Comparison of ENCODE assay signal across 1 cellular context in the genomic region with DNA sequence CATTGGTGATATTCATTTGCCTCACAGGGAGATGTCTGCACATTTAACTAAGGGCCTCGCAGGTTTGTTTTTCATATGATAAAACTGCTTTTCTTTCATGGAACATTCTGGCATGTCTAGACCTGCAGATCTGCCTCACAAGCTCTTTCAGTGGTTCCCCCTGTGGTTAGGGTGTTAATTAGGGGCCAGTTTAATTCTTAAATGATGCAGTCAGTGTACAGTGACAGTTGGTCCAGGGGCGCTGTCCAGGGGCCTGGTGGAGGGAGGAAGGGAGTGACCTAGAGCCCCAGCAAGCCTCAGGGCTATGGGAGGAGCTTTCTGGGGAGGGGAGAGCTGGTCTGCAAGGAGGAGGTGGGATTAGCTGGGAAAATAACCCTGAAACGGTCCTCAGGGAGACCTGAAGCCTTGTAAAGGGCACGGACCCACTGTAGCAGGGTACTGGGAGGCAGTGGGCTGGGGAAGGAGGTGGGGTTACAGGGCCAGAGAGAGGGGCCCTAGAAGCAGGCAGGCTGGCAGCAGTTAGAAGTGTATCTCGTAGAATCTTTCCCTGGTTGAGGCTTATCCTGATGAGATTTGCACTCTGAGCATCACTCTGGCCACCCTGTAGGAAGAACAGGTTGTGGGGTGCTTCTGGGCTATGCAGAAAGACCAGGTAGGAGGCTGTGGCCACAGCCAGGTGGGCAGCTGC.
TF ChIP-seq lines count a peak whose summit lies in the region.

No MANE protein-coding gene starts in this region.

TF ChIP-seq in WTC11, 78 proteins besides CTCF, POLR2A, EP300 and RAD21 (continued from another document):
- TF ChIP-seq, protein P1, sequence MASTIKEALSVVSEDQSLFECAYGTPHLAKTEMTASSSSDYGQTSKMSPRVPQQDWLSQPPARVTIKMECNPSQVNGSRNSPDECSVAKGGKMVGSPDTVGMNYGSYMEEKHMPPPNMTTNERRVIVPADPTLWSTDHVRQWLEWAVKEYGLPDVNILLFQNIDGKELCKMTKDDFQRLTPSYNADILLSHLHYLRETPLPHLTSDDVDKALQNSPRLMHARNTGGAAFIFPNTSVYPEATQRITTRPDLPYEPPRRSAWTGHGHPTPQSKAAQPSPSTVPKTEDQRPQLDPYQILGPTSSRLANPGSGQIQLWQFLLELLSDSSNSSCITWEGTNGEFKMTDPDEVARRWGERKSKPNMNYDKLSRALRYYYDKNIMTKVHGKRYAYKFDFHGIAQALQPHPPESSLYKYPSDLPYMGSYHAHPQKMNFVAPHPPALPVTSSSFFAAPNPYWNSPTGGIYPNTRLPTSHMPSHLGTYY (CRISPR knock-in tag; IDR thresholded peaks at IDR 0.05): no peak
- TF ChIP-seq, protein P2, sequence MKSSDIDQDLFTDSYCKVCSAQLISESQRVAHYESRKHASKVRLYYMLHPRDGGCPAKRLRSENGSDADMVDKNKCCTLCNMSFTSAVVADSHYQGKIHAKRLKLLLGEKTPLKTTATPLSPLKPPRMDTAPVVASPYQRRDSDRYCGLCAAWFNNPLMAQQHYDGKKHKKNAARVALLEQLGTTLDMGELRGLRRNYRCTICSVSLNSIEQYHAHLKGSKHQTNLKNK (CRISPR knock-in tag; IDR thresholded peaks at IDR 0.05): no peak
- TF ChIP-seq MXD4 (CRISPR knock-in tag; IDR thresholded peaks at IDR 0.05; ENCODE audit: borderline replicate concordance) (no peak), ZNF138 (CRISPR knock-in tag; conservative IDR thresholded peaks at IDR 0.05) (no peak), FOXK1 (CRISPR knock-in tag; IDR thresholded peaks at IDR 0.05) (no peak), KAT7 (CRISPR knock-in tag; IDR thresholded peaks at IDR 0.05; ENCODE audit: borderline replicate concordance) (no peak), NR3C1 (CRISPR knock-in tag; conservative IDR thresholded peaks at IDR 0.05; ENCODE audit: low read depth) (no peak)
- TF ChIP-seq, protein P3, sequence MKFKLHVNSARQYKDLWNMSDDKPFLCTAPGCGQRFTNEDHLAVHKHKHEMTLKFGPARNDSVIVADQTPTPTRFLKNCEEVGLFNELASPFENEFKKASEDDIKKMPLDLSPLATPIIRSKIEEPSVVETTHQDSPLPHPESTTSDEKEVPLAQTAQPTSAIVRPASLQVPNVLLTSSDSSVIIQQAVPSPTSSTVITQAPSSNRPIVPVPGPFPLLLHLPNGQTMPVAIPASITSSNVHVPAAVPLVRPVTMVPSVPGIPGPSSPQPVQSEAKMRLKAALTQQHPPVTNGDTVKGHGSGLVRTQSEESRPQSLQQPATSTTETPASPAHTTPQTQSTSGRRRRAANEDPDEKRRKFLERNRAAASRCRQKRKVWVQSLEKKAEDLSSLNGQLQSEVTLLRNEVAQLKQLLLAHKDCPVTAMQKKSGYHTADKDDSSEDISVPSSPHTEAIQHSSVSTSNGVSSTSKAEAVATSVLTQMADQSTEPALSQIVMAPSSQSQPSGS (CRISPR knock-in tag; IDR thresholded peaks at IDR 0.05; ENCODE audit: borderline replicate concordance, low read depth): no peak
- TF ChIP-seq, protein P4, sequence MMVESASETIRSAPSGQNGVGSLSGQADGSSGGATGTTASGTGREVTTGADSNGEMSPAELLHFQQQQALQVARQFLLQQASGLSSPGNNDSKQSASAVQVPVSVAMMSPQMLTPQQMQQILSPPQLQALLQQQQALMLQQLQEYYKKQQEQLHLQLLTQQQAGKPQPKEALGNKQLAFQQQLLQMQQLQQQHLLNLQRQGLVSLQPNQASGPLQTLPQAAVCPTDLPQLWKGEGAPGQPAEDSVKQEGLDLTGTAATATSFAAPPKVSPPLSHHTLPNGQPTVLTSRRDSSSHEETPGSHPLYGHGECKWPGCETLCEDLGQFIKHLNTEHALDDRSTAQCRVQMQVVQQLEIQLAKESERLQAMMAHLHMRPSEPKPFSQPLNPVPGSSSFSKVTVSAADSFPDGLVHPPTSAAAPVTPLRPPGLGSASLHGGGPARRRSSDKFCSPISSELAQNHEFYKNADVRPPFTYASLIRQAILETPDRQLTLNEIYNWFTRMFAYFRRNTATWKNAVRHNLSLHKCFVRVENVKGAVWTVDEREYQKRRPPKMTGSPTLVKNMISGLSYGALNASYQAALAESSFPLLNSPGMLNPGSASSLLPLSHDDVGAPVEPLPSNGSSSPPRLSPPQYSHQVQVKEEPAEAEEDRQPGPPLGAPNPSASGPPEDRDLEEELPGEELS (CRISPR knock-in tag; IDR thresholded peaks at IDR 0.05): no peak
TF ChIP-seq in WTC11: peak in this region for 0.
